Comparison of ENCODE assay signal across 8 cellular contexts in genomic region chr10:112374724-112375541, GRCh38. TPM values are rescaled to one million over a fixed set of nuclear protein-coding genes. Genes with fewer than 3 reads are reported as not detected.
DNase-seq lines count a peak whose midpoint lies in the region; ATAC-seq and TF ChIP-seq lines count a peak whose summit lies in the region.

No MANE protein-coding gene starts in this region.

- no peaks in the 10 kb centered on the region for H3K27me3 ChIP-seq in lung (ENCODE audit: control insufficient read depth, insufficient read depth)

- 26 to 36% methylated on average over 8 of the region's 8 CpGs for WGBS in lung, 2 donors

- DNase-seq in ELR (ENCODE audit: low read depth) (peak; percentile 47), KG1 (lab: John Stamatoyannopoulos, UW) (peak; percentile 17), lung (ENCODE audit: low spot score) (no peak), NCI-H1436 treated with DMSO at 0.1 percent for 48 hours (lab: John Stamatoyannopoulos, UW) (no peak), SIG-M5 treated with dmso at 0.1 percent for 504 hours (lab: John Stamatoyannopoulos, UW; ENCODE audit: unreplicated experiment) (no peak)
- DNase-seq in activated naive CD4-positive, alpha-beta T cell treated with anti-CD3 and anti-CD28 coated beads, Interleukin-2, amount 50 U/mL, for 72 hours (ENCODE audit: low spot score in 2 of 2): peak in 1 of 2 donors; percentile 12

- no peak overlapping the region for H3K4me3 ChIP-seq in lung

- peak; percentile 50 for ATAC-seq in GM21381 (IDR thresholded peaks at IDR 0.05; ENCODE audit: unreplicated experiment)
- ATAC-seq in activated naive CD4-positive, alpha-beta T cell treated with anti-CD3 and anti-CD28 coated beads, Interleukin-2, amount 50 U/mL, for 72 hours: peak; percentile 56 to 57
- peak; percentile 28 for ATAC-seq in lung (ENCODE audit: insufficient read depth, low FRiP score)
- no peak for ATAC-seq in HG03135 (IDR thresholded peaks at IDR 0.05; ENCODE audit: unreplicated experiment)

- H3K4me1 ChIP-seq in lung (ENCODE audit: control insufficient read depth in 2 of 2, insufficient read depth in 2 of 2, low read length in 2 of 2): peaks cover 0 to 20% of the 10 kb centered on the region in 2 donors

- peaks cover 16 to 17% of the 10 kb centered on the region in 2 donors for H3K36me3 Mint-ChIP-seq in activated naive CD4-positive, alpha-beta T cell treated with anti-CD3 and anti-CD28 coated beads, Interleukin-2, amount 50 U/mL, for 72 hours

- H3K9me3 ChIP-seq in lung (ENCODE audit: control insufficient read depth in 2 of 2, insufficient read depth in 1 of 2, low read length in 1 of 2): no peaks in the 10 kb centered on the region

- peak overlapping the region; percentile 99 to 100 for H3K27ac Mint-ChIP-seq in activated naive CD4-positive, alpha-beta T cell treated with anti-CD3 and anti-CD28 coated beads, Interleukin-2, amount 50 U/mL, for 72 hours

- H3K27ac ChIP-seq in lung (ENCODE audit: low read depth in 1 of 2, low read length in 1 of 2): peak overlapping the region in 1 of 2 donors; percentile 87

- H3K36me3 ChIP-seq in lung (ENCODE audit: control insufficient read depth in 2 of 2, insufficient read depth in 2 of 2, low read length in 2 of 2): peaks cover 0 to 5% of the 10 kb centered on the region in 2 donors

- TF ChIP-seq CTCF in lung (IDR thresholded peaks at IDR 0.05; ENCODE audit: control extremely low read depth, extremely low read depth): no peak

- H3K9me3 Mint-ChIP-seq in activated naive CD4-positive, alpha-beta T cell treated with anti-CD3 and anti-CD28 coated beads, Interleukin-2, amount 50 U/mL, for 72 hours: peaks cover 0 to 5% of the 10 kb centered on the region in 2 donors

RNA-seq across cellular contexts. Expression of gene ACSL5, which starts 1.0 kb away (rescaled TPM):
- total RNA-seq in activated naive CD4-positive, alpha-beta T cell treated with anti-CD3 and anti-CD28 coated beads, Interleukin-2, amount 50 U/mL, for 72 hours: 10 to 100 TPM; 29.4 to 49.5 TPM
- 10 to 100 TPM; 62.0 to 62.6 TPM for total RNA-seq in lung
- polyA plus RNA-seq in lung: 10 to 100 TPM; 46.1 to 71.0 TPM

Comparison
In these comparisons a context has a peak if more than half of its experiments do, and no peak if none do; other contexts are left out.
1. DNase-seq: peak in ELR (single experiment) and KG1 (single experiment); none in lung (single experiment), NCI-H1436 treated with DMSO at 0.1 percent for 48 hours (single experiment) and SIG-M5 treated with dmso at 0.1 percent for 504 hours (single experiment).